Comparison of ENCODE assay signal across 24 cellular contexts in the genomic region with DNA sequence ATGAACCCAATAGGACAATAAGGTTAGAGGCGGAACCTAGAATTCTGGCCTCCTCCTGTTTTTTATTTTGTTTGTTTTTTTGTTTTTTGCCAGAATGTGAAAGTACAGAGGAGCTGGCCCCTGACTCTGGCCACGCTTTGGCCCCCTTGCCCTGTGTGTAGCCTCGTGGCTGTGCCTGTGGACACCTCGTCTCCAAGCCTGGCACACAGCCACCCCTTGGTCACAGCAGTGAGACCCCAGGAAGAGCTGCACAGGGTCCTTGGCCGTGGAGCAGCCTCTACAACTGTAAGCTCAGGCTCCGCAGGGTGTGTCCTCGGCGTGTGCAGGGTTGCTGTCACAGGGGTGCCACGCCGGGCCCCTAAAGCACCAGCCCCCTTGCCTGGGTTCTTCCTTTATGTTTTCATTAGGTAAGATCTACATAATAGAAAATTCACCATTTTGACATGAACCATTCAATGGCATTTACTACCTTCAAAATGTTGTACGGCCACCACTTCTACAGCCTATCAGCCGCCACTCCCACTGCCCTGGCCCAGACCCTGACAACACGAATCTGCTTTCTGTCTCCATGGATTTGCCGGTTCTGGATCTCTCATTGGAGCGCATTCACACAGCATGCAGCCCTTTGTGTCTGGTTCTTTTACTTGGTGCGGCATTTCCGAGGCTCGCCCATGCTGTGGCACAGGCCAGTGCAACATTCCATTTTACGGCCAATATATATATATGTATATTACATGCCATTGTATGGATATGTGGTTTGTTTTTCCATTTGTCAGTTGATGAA. TPM values are rescaled to one million over a fixed set of nuclear protein-coding genes. Genes with fewer than 3 reads are reported as not detected.
DNase-seq lines count a peak whose midpoint lies in the region; ATAC-seq and TF ChIP-seq lines count a peak whose summit lies in the region.
"Had no signal": no experiment of that assay in that cellular context is flagged by ENCODE, and none has a peak within 500 bp of the region (broad histone marks: within the 10 kb centered on the region; RNA-seq: fewer than 3 reads in every experiment).

No MANE protein-coding gene starts in this region.

- intact Hi-C loops in left ventricle myocardium inferior (cut with micrococcal nuclease), result no loop called here
- intact Hi-C loops in heart right ventricle (cut with DNase I), result loop anchor here in 3 of 10 donors (5.0 to 10.0 kb wide), 2 partner anchors 103 to 106 kb away; a partner anchor contains a TSS
- intact Hi-C loops in dendritic cell treated with granulocyte-macrophage colony-stimulating factor and Interleukin-4, amounts not matched to agents 40 ng/mL and 50 ng/mL, for 4 days (cut with micrococcal nuclease), result no loop called here
- intact Hi-C loops in activated CD8-positive, alpha-beta T cell treated with anti-CD3 and anti-CD28 coated beads for 36 hours (cut with micrococcal nuclease), result no loop called here

- peaks cover 1% of the 10 kb centered on the region for H3K9me3 ChIP-seq in left ventricle myocardium inferior (replicated peaks)
- peaks cover 0 to 2% (median 0%) of the 10 kb centered on the region in 11 donors for H3K9me3 ChIP-seq in heart right ventricle

- H3K27me3 ChIP-seq in left ventricle myocardium inferior (ENCODE audit: low read depth) (no peaks in the 10 kb centered on the region), heart right ventricle (no peaks in the 10 kb centered on the region)
- H3K27me3 ChIP-seq: ascending aorta had no signal

- H3K27ac ChIP-seq in left ventricle myocardium inferior (replicated peaks) (peak overlapping the region; percentile 54), heart right ventricle (peak overlapping the region in 4 of 10 donors; percentile 23 to 78 (median 54))
- H3K27ac ChIP-seq: ascending aorta, C4-2B had no signal

- 91 to 92% methylated on average over 19 of the region's 19 CpGs for WGBS in heart right ventricle, 2 donors

- no peak overlapping the region for H3K4me3 Mint-ChIP-seq in dendritic cell treated with granulocyte-macrophage colony-stimulating factor and Interleukin-4, amounts not matched to agents 40 ng/mL and 50 ng/mL, for 4 days
- no peak overlapping the region for H3K4me3 Mint-ChIP-seq in osteocyte (ENCODE audit: unreplicated experiment)
- H3K4me3 Mint-ChIP-seq in type B pancreatic cell, result no peak overlapping the region
- H3K4me3 Mint-ChIP-seq in activated CD8-positive, alpha-beta T cell treated with anti-CD3 and anti-CD28 coated beads for 36 hours, result no peak overlapping the region
- H3K4me3 Mint-ChIP-seq: activated CD4-positive, alpha-beta memory T cell treated with anti-CD3 and anti-CD28 coated beads, Interleukin-2, amount 10 ng/mL, durations not matched to agents 7 days and 5 days; activated naive CD8-positive, alpha-beta T cell; stimulated activated naive CD8-positive, alpha-beta T cell treated with anti-CD3 and anti-CD28 coated beads, Interleukin-15, amount 100 ng/mL, for 72 hours had no signal

- DNase-seq in left ventricle myocardium inferior (no peak), heart right ventricle (no peak), osteocyte (ENCODE audit: extremely low spot score, unreplicated experiment) (peak; percentile 78), type B pancreatic cell (ENCODE audit: extremely low spot score, unreplicated experiment) (peak; percentile 53)
- no peak for DNase-seq in activated CD8-positive, alpha-beta T cell treated with anti-CD3 and anti-CD28 coated beads for 36 hours
- no peak for DNase-seq in activated naive CD4-positive, alpha-beta T cell (lab: John Stamatoyannopoulos, UW)
- DNase-seq: activated T-cell treated with anti-CD3 and anti-CD28 coated beads, Interleukin-2, amount 50 U/mL, for 1 hour; central memory CD4-positive, alpha-beta T cell; foreskin fibroblast; NCI-H187; NCI-H226; NCI-H748 treated with DMSO at 0.1 percent for 48 hours; stimulated activated CD4-positive, alpha-beta T cell treated with anti-CD3 and anti-CD28 coated beads, Interleukin-4, amount 100 ng/mL, for 24 hours; stimulated activated naive CD8-positive, alpha-beta T cell treated with anti-CD3 and anti-CD28 coated beads, Interleukin-15, amount 100 ng/mL, for 72 hours; T1000 had no signal

- POLR2A ChIA-PET in activated CD8-positive, alpha-beta T cell treated with anti-CD3 and anti-CD28 coated beads for 36 hours (lab: Charles Lee), result interaction anchor here (0.8 to 1.2 kb wide), 2 partner anchors 22 to 336 kb away, joined by 3 read pairs; a partner anchor contains a TSS

- peak overlapping the region; percentile 79 for H3K27ac Mint-ChIP-seq in dendritic cell treated with granulocyte-macrophage colony-stimulating factor and Interleukin-4, amounts not matched to agents 40 ng/mL and 50 ng/mL, for 4 days
- H3K27ac Mint-ChIP-seq in osteocyte (ENCODE audit: unreplicated experiment) (no peak overlapping the region), type B pancreatic cell (no peak overlapping the region)
- H3K27ac Mint-ChIP-seq in activated CD8-positive, alpha-beta T cell treated with anti-CD3 and anti-CD28 coated beads for 36 hours, result no peak overlapping the region
- H3K27ac Mint-ChIP-seq: activated CD4-positive, alpha-beta memory T cell treated with anti-CD3 and anti-CD28 coated beads, Interleukin-2, amount 10 ng/mL, durations not matched to agents 7 days and 5 days; activated naive CD8-positive, alpha-beta T cell had no signal

- H3K36me3 ChIP-seq in left ventricle myocardium inferior, result no peaks in the 10 kb centered on the region
- H3K36me3 ChIP-seq in heart right ventricle, result no peaks in the 10 kb centered on the region
- H3K36me3 ChIP-seq: ascending aorta had no signal

- H3K4me1 Mint-ChIP-seq in dendritic cell treated with granulocyte-macrophage colony-stimulating factor and Interleukin-4, amounts not matched to agents 40 ng/mL and 50 ng/mL, for 4 days (ENCODE audit: low read depth), result peaks cover 51% of the 10 kb centered on the region
- H3K4me1 Mint-ChIP-seq in osteocyte (ENCODE audit: unreplicated experiment) (no peaks in the 10 kb centered on the region), type B pancreatic cell (ENCODE audit: unreplicated experiment) (peaks cover 10% of the 10 kb centered on the region)
- H3K4me1 Mint-ChIP-seq in activated CD8-positive, alpha-beta T cell treated with anti-CD3 and anti-CD28 coated beads for 36 hours (ENCODE audit: low read depth), result peaks cover 20% of the 10 kb centered on the region

- no peaks in the 10 kb centered on the region for H3K27me3 Mint-ChIP-seq in dendritic cell treated with granulocyte-macrophage colony-stimulating factor and Interleukin-4, amounts not matched to agents 40 ng/mL and 50 ng/mL, for 4 days
- H3K27me3 Mint-ChIP-seq in osteocyte (ENCODE audit: unreplicated experiment) (no peaks in the 10 kb centered on the region), type B pancreatic cell (no peaks in the 10 kb centered on the region)
- H3K27me3 Mint-ChIP-seq in activated CD8-positive, alpha-beta T cell treated with anti-CD3 and anti-CD28 coated beads for 36 hours, result no peaks in the 10 kb centered on the region
- H3K27me3 Mint-ChIP-seq: activated CD4-positive, alpha-beta memory T cell treated with anti-CD3 and anti-CD28 coated beads, Interleukin-2, amount 10 ng/mL, durations not matched to agents 7 days and 5 days; activated naive CD8-positive, alpha-beta T cell had no signal

- TF ChIP-seq CTCF in left ventricle myocardium inferior (IDR thresholded peaks at IDR 0.05; ENCODE audit: borderline replicate concordance), result no peak
- no peak for TF ChIP-seq CTCF in heart right ventricle (IDR thresholded peaks at IDR 0.05)
- TF ChIP-seq CTCF in osteocyte (IDR thresholded peaks at IDR 0.05), result no peak
- TF ChIP-seq CTCF in type B pancreatic cell (conservative IDR thresholded peaks at IDR 0.05), result no peak
- TF ChIP-seq CTCF in activated CD8-positive, alpha-beta T cell treated with anti-CD3 and anti-CD28 coated beads for 36 hours (IDR thresholded peaks at IDR 0.05), result no peak

- H3K4me1 ChIP-seq in left ventricle myocardium inferior, result peaks cover 64% of the 10 kb centered on the region
- H3K4me1 ChIP-seq in heart right ventricle, result peaks cover 18 to 51% (median 36%) of the 10 kb centered on the region in 9 donors
- H3K4me1 ChIP-seq: ascending aorta had no signal

- H3K36me3 Mint-ChIP-seq in dendritic cell treated with granulocyte-macrophage colony-stimulating factor and Interleukin-4, amounts not matched to agents 40 ng/mL and 50 ng/mL, for 4 days (ENCODE audit: low read depth), result peaks cover 25% of the 10 kb centered on the region
- peaks cover 8% of the 10 kb centered on the region for H3K36me3 Mint-ChIP-seq in osteocyte (ENCODE audit: unreplicated experiment)
- peaks cover 17% of the 10 kb centered on the region for H3K36me3 Mint-ChIP-seq in type B pancreatic cell
- H3K36me3 Mint-ChIP-seq in activated CD8-positive, alpha-beta T cell treated with anti-CD3 and anti-CD28 coated beads for 36 hours (ENCODE audit: low read depth), result peaks cover 3% of the 10 kb centered on the region

- no peaks in the 10 kb centered on the region for H3K9me3 Mint-ChIP-seq in dendritic cell treated with granulocyte-macrophage colony-stimulating factor and Interleukin-4, amounts not matched to agents 40 ng/mL and 50 ng/mL, for 4 days
- no peaks in the 10 kb centered on the region for H3K9me3 Mint-ChIP-seq in osteocyte (ENCODE audit: unreplicated experiment)
- no peaks in the 10 kb centered on the region for H3K9me3 Mint-ChIP-seq in type B pancreatic cell
- H3K9me3 Mint-ChIP-seq in activated CD8-positive, alpha-beta T cell treated with anti-CD3 and anti-CD28 coated beads for 36 hours, result no peaks in the 10 kb centered on the region
- H3K9me3 Mint-ChIP-seq: activated CD4-positive, alpha-beta memory T cell treated with anti-CD3 and anti-CD28 coated beads, Interleukin-2, amount 10 ng/mL, durations not matched to agents 7 days and 5 days; stimulated activated naive CD8-positive, alpha-beta T cell treated with anti-CD3 and anti-CD28 coated beads, Interleukin-15, amount 100 ng/mL, for 72 hours had no signal

- H3K4me3 ChIP-seq in left ventricle myocardium inferior (no peak overlapping the region), heart right ventricle (peak overlapping the region in 1 of 10 donors; percentile 22)
- H3K4me3 ChIP-seq: ascending aorta, K562 had no signal

- CTCF ChIA-PET in activated CD8-positive, alpha-beta T cell treated with anti-CD3 and anti-CD28 coated beads for 36 hours (lab: Charles Lee), result no interaction called here

- ATAC-seq in heart right ventricle (no peak), HG02623 (IDR thresholded peaks at IDR 0.05; ENCODE audit: unreplicated experiment) (no peak)
- no peak for ATAC-seq in activated CD8-positive, alpha-beta T cell treated with anti-CD3 and anti-CD28 coated beads for 36 hours
- ATAC-seq: HCT116; K562; stimulated activated naive CD8-positive, alpha-beta T cell treated with anti-CD3 and anti-CD28 coated beads, Interleukin-15, amount 100 ng/mL, for 72 hours had no signal

RNA-seq across cellular contexts. Expression of a gene that starts 51.0 kb away (rescaled TPM):
- total RNA-seq in left ventricle myocardium inferior (0.11 TPM), heart right ventricle (under 1 TPM in 6 of 10 donors, not detected in 4; 0.04 to 0.11 (median 0.07) TPM), osteocyte (5.8 and 6.6 TPM in 2 replicates), type B pancreatic cell (ENCODE audit: low replicate concordance) (1.2 and 5.6 TPM in 2 replicates)
- under 1 TPM; 0.04 to 0.07 TPM for polyA plus RNA-seq in heart right ventricle
- total RNA-seq in activated CD8-positive, alpha-beta T cell treated with anti-CD3 and anti-CD28 coated beads for 36 hours, result under 1 TPM; 0.11 to 0.14 TPM
- total RNA-seq: ascending aorta, HT-29, K562 had no signal
- polyA plus RNA-seq: K562 had no signal

Comparison
In these comparisons a context has a peak if more than half of its experiments do, and no peak if none do; other contexts are left out.
1. DNase-seq: peak in osteocyte (single experiment) and type B pancreatic cell (single experiment); none in left ventricle myocardium inferior (single experiment), heart right ventricle (0 of 2), activated CD8-positive, alpha-beta T cell treated with anti-CD3 and anti-CD28 coated beads for 36 hours (single experiment) and activated naive CD4-positive, alpha-beta T cell (0 of 4).